In the genomic region with DNA sequence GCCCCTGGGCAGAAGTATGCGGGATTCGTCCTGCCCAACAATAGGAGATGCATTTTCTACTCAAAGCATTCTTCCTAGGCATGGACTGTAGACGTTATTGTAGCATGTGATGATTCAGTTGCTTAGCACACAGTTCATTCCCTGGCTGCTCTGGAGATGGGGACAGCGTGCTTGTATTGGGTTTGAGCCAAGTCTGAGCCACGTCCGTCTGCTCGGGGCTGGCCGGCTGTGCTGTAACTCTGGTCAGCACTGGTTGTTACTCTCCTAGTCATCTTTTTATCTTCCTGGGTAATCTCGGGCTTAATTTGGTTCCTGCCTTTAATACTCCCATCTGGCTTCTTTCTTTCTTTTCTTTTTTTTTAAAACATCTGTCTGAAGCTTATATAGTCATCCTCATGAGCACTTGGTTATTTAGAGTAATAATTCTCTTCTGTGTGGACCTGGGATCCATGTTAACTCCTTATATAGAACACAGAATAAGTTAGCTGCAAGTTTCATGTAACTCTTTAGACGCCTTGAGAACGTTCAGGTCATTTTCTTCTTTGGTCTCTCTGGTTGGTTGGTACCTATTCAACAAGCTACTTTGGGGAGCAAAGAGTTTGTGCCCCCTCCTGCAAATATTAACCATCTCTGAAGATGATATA, we compare ENCODE assay signal across 8 cellular contexts.
DNase-seq lines count a peak whose midpoint lies in the region; ATAC-seq and TF ChIP-seq lines count a peak whose summit lies in the region.

No MANE protein-coding gene starts in this region.

- H3K9me3 ChIP-seq in thoracic aorta, result no peaks in the 10 kb centered on the region

- in situ Hi-C loops in astrocyte of the cerebellum (cut with HindIII; ENCODE audit: low sequenced_read_pairs), result no loop called here
- in situ Hi-C loops in KBM-7 (cut with MboI; ENCODE audit: low pct_unique_long_range_greater_than_20kb, low sequenced_read_pairs), result no loop called here

- no peak overlapping the region for H3K4me3 ChIP-seq in astrocyte of the cerebellum (ENCODE audit: low read depth, low read length)
- H3K4me3 ChIP-seq in thoracic aorta, result peak overlapping the region; percentile 40

- peak overlapping the region; percentile 57 to 85 for H3K27ac ChIP-seq in thoracic aorta

- TF ChIP-seq CTCF in astrocyte of the cerebellum (IDR thresholded peaks at IDR 0.05; ENCODE audit: low read depth, low read length, missing control alignments), result no peak
- TF ChIP-seq CTCF in thoracic aorta (IDR thresholded peaks at IDR 0.05), result no peak

- no peaks in the 10 kb centered on the region for H3K36me3 ChIP-seq in thoracic aorta

- no peaks in the 10 kb centered on the region for H3K27me3 ChIP-seq in thoracic aorta (replicated peaks; ENCODE audit: insufficient read depth)

- ATAC-seq in thoracic aorta (ENCODE audit: insufficient number of reproducible peaks, low FRiP score, low read depth) (peak; percentile 98), HG02759 (IDR thresholded peaks at IDR 0.05; ENCODE audit: unreplicated experiment) (no peak), GM18861 (IDR thresholded peaks at IDR 0.05; ENCODE audit: unreplicated experiment) (no peak)

- DNase-seq in HT1080 (ENCODE audit: low read depth), result peak; percentile 97
- DNase-seq in astrocyte of the cerebellum (ENCODE audit: low read depth), result peak; percentile 94
- peak; percentile 100 for DNase-seq in iris pigment epithelial cell (ENCODE audit: low read depth)
- peak; percentile 60 for DNase-seq in thoracic aorta (ENCODE audit: low spot score)
- no peak for DNase-seq in middle frontal gyrus (ENCODE audit: extremely low spot score, low spot score)
- no peak for DNase-seq in KBM-7

- peaks cover 3 to 28% of the 10 kb centered on the region in 2 donors for H3K4me1 ChIP-seq in thoracic aorta (ENCODE audit: control insufficient read depth in 1 of 2, low read depth in 2 of 2)

Comparison
In these comparisons a context has a peak if more than half of its experiments do, and no peak if none do; other contexts are left out.
1. DNase-seq: peak in HT1080 (single experiment), astrocyte of the cerebellum (single experiment), iris pigment epithelial cell (single experiment) and thoracic aorta (single experiment); none in middle frontal gyrus (single experiment) and KBM-7 (single experiment).